33 cellular contexts compared by ENCODE assay signal in genomic region chr9:93875330-93875729, GRCh38.
"Had no signal": no experiment of that assay in that cellular context is flagged by ENCODE, and none has a peak within 500 bp of the region (broad histone marks: within the 10 kb centered on the region; RNA-seq: fewer than 3 reads in every experiment).

No MANE protein-coding gene starts in this region.

- H3K4me3 ChIP-seq: adrenal gland, body of pancreas, breast epithelium had no signal

- H3K4me1 ChIP-seq: adrenal gland, body of pancreas, breast epithelium had no signal

- H3K4me3 Mint-ChIP-seq: activated B cell treated with CpG ODN at 0.5 μM for 24 hours; activated CD4-positive, alpha-beta memory T cell treated with anti-CD3 and anti-CD28 coated beads for 36 hours; activated CD8-positive, alpha-beta T cell treated with anti-CD3 and anti-CD28 coated beads for 36 hours; activated naive CD4-positive, alpha-beta T cell treated with anti-CD3 and anti-CD28 coated beads for 36 hours; activated naive CD8-positive, alpha-beta T cell treated with anti-CD3 and anti-CD28 coated beads for 36 hours; activated T-cell treated with anti-CD3 and anti-CD28 coated beads, Interleukin-2, amount 50 U/mL, for 4 hours; activated T-cell treated with anti-CD3 and anti-CD28 coated beads, Interleukin-2, amount 50 U/mL, for 72 hours; activated T-helper 1 cell treated with anti-CD3 and anti-CD28 coated beads, Interleukin-12 subunit alpha, Interleukin-12 subunit beta, Interleukin-2, Interleukin-4 antibody, amounts not matched to agents 30 ng/mL and 10 ng/mL and 1 ng/mL, durations not matched to agents 14 hours and 24 hours and 36 hours; activated T-helper 17 cell treated with anti-CD3 and anti-CD28 coated beads, Interleukin-2, amount 50 U/mL, for 72 hours; T-cell; T-helper 17 cell; T-helper 2 cell treated with Interferon-gamma antibody and Interleukin-4, amounts not matched to agents 5 μg/mL and 100 μg/mL, for 36 hours had no signal

- H3K36me3 Mint-ChIP-seq: T-cell had no signal

- H3K4me1 Mint-ChIP-seq: activated B cell treated with CpG ODN at 0.5 μM for 24 hours; activated naive CD8-positive, alpha-beta T cell treated with anti-CD3 and anti-CD28 coated beads for 36 hours; activated T-helper 17 cell treated with anti-CD3 and anti-CD28 coated beads, Interleukin-2, amount 50 U/mL, for 72 hours; T-cell; T-helper 17 cell had no signal

- DNase-seq: activated B cell treated with CpG ODN at 0.5 μM for 24 hours; activated CD4-positive, alpha-beta memory T cell treated with anti-CD3 and anti-CD28 coated beads for 36 hours; activated CD4-positive, alpha-beta T cell treated with anti-CD3 and anti-CD28 coated beads for 4 hours; activated CD4-positive, alpha-beta T cell treated with anti-CD3 and anti-CD28 coated beads, Interleukin-2, amount 50 U/mL, for 1 hour; activated CD4-positive, alpha-beta T cell treated with anti-CD3 and anti-CD28 coated beads, Interleukin-2, amount 50 U/mL, for 4 hours; activated CD4-positive, CD25-positive, alpha-beta regulatory T cell treated with anti-CD3 and anti-CD28 coated beads, Interleukin-2, amount 50 U/mL, for 72 hours; activated CD8-positive, alpha-beta memory T cell treated with anti-CD3 and anti-CD28 coated beads, Interleukin-2, amount 50 U/mL, for 4 hours; activated CD8-positive, alpha-beta T cell treated with anti-CD3 and anti-CD28 coated beads for 36 hours; activated effector memory CD4-positive, alpha-beta T cell treated with anti-CD3 and anti-CD28 coated beads, Interleukin-2, amount 50 U/mL, for 16 hours; activated gamma-delta T cell treated with Interleukin-2 at 50 U/mL for 16 hours; activated naive CD4-positive, alpha-beta T cell; activated naive CD4-positive, alpha-beta T cell treated with anti-CD3 and anti-CD28 coated beads for 36 hours; activated naive CD4-positive, alpha-beta T cell treated with anti-CD3 and anti-CD28 coated beads, Interleukin-2, amount 50 U/mL, for 16 hours; activated naive CD8-positive, alpha-beta T cell treated with anti-CD3 and anti-CD28 coated beads for 36 hours; activated T-cell treated with anti-CD3 and anti-CD28 coated beads for 4 hours; activated T-cell treated with anti-CD3 and anti-CD28 coated beads, Interleukin-2, amount 50 U/mL, for 1 hour; activated T-cell treated with anti-CD3 and anti-CD28 coated beads, Interleukin-2, amount 50 U/mL, for 4 hours; activated T-cell treated with anti-CD3 and anti-CD28 coated beads, Interleukin-2, amount 50 U/mL, for 72 hours; adrenal gland; amniotic stem cell; aorta; body of pancreas; brain microvascular endothelial cell; central memory CD4-positive, alpha-beta T cell; T-cell; T-helper 17 cell; T-helper 9 cell had no signal

- H3K27ac Mint-ChIP-seq: activated B cell treated with CpG ODN at 0.5 μM for 24 hours; activated CD4-positive, alpha-beta memory T cell treated with anti-CD3 and anti-CD28 coated beads for 36 hours; activated CD8-positive, alpha-beta T cell treated with anti-CD3 and anti-CD28 coated beads for 36 hours; activated naive CD4-positive, alpha-beta T cell treated with anti-CD3 and anti-CD28 coated beads for 36 hours; activated naive CD4-positive, alpha-beta T cell treated with anti-CD3 and anti-CD28 coated beads, Interleukin-2, amount 50 U/mL, for 72 hours; activated naive CD8-positive, alpha-beta T cell treated with anti-CD3 and anti-CD28 coated beads for 36 hours; activated T-cell treated with anti-CD3 and anti-CD28 coated beads, Interleukin-2, amount 50 U/mL, for 72 hours; activated T-helper 1 cell treated with anti-CD3 and anti-CD28 coated beads, Interleukin-12 subunit alpha, Interleukin-12 subunit beta, Interleukin-2, Interleukin-4 antibody, amounts not matched to agents 30 ng/mL and 10 ng/mL and 1 ng/mL, durations not matched to agents 14 hours and 24 hours and 36 hours; activated T-helper 17 cell treated with anti-CD3 and anti-CD28 coated beads, Interleukin-2, amount 50 U/mL, for 72 hours; T-cell; T-helper 17 cell; T-helper 2 cell treated with Interferon-gamma antibody and Interleukin-4, amounts not matched to agents 5 μg/mL and 100 μg/mL, for 36 hours had no signal

- H3K27ac ChIP-seq: adrenal gland, body of pancreas, brain microvascular endothelial cell, breast epithelium, VCaP had no signal

- H3K27me3 ChIP-seq: adrenal gland, body of pancreas, brain microvascular endothelial cell, breast epithelium had no signal

- H3K36me3 ChIP-seq: adrenal gland, brain microvascular endothelial cell, breast epithelium had no signal
